11 cellular contexts compared by ENCODE assay signal in the genomic region with DNA sequence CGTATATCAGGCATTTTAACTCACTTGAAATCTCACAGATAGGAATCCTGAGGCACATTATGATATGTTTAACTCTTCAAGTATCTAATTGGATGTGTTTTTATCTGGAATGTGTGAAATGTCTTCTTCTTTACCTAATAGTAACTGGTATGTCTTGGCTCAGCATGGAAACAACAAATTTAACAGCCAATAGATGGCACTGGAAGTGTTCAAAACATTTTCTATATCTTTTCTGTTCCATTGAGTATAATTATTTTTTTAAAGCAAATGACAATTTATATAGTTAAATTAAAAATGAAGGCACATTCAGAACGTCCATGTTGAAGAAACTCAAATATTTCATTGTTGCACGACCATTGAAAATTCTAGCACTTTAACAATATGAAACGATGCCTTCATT.
DNase-seq lines count a peak whose midpoint lies in the region; ATAC-seq and TF ChIP-seq lines count a peak whose summit lies in the region.
"Had no signal": no experiment of that assay in that cellular context is flagged by ENCODE, and none has a peak within 500 bp of the region (broad histone marks: within the 10 kb centered on the region; RNA-seq: fewer than 3 reads in every experiment).

No MANE protein-coding gene starts in this region.

- H3K36me3 ChIP-seq in BE2C (no peaks in the 10 kb centered on the region), HCT116 (ENCODE audit: control insufficient read depth in 1 of 2, insufficient read depth in 2 of 2, low read length in 2 of 2) (no peaks in the 10 kb centered on the region), adipocyte (ENCODE audit: control insufficient read depth, insufficient read depth, low read length, severe bottlenecking) (no peaks in the 10 kb centered on the region), right lobe of liver (no peaks in the 10 kb centered on the region)

- CTCF ChIA-PET in HCT116 (lab: Charles Lee), result no interaction called here

- H3K27me3 ChIP-seq in BE2C (no peaks in the 10 kb centered on the region), HCT116 (ENCODE audit: insufficient read depth, low read length) (no peaks in the 10 kb centered on the region), adipocyte (replicated peaks; ENCODE audit: control insufficient read depth, insufficient read depth, low read length) (no peaks in the 10 kb centered on the region), right lobe of liver (no peaks in the 10 kb centered on the region)

- H3K9ac ChIP-seq in HCT116 (ENCODE audit: low read length), result no peak overlapping the region
- H3K9ac ChIP-seq in adipocyte (ENCODE audit: low read length), result no peak overlapping the region

- ATAC-seq in HCT116, result no peak
- no peak for ATAC-seq in right lobe of liver
- ATAC-seq in GM21447 (IDR thresholded peaks at IDR 0.05; ENCODE audit: unreplicated experiment), result no peak
- ATAC-seq: activated CD4-positive, alpha-beta T cell treated with anti-CD3 and anti-CD28 coated beads for 36 hours had no signal

- TF ChIP-seq POLR2A in HCT116 (IDR thresholded peaks at IDR 0.05; ENCODE audit: borderline replicate concordance, extremely low read depth, insufficient read depth, insufficient read length), result no peak
- no peak for TF ChIP-seq POLR2A in right lobe of liver (IDR thresholded peaks at IDR 0.05)

- H3K27ac Mint-ChIP-seq in activated naive CD8-positive, alpha-beta T cell treated with anti-CD3 and anti-CD28 coated beads for 36 hours, result no peak overlapping the region
- H3K27ac Mint-ChIP-seq: activated CD4-positive, alpha-beta T cell treated with anti-CD3 and anti-CD28 coated beads for 36 hours had no signal

- H3K4me3 ChIP-seq in BE2C (ENCODE audit: low read depth, low read length) (no peak overlapping the region), HCT116 (replicated peaks in 1 of 2; ENCODE audit: low read depth in 1 of 2, low read length in 2 of 2) (no peak overlapping the region), adipocyte (ENCODE audit: low read length) (no peak overlapping the region), right lobe of liver (no peak overlapping the region)

- H3K27ac ChIP-seq in HCT116 (ENCODE audit: low read depth, low read length) (no peak overlapping the region), right lobe of liver (no peak overlapping the region)

- H3K79me2 ChIP-seq in HCT116 (ENCODE audit: insufficient read depth, low read length), result no peaks in the 10 kb centered on the region

- no peak overlapping the region for H2AFZ ChIP-seq in HCT116 (ENCODE audit: low read depth, low read length, poor library complexity, severe bottlenecking)

- in situ Hi-C loops in KBM-7 (cut with MboI; ENCODE audit: low pct_unique_long_range_greater_than_20kb, low sequenced_read_pairs), result no loop called here

- H4K20me1 ChIP-seq in HCT116 (ENCODE audit: insufficient read depth), result no peaks in the 10 kb centered on the region

- POLR2A ChIA-PET in HCT116 (lab: Charles Lee), result no interaction called here

- peak; percentile 42 for TF ChIP-seq RAD21 in HCT116 (IDR thresholded peaks at IDR 0.05; ENCODE audit: low read depth)

- H3K9me3 ChIP-seq in BE2C, result no peaks in the 10 kb centered on the region
- H3K9me3 ChIP-seq in HCT116 (ENCODE audit: control insufficient read depth in 1 of 2, insufficient read depth in 1 of 2, low read depth in 1 of 2, low read length in 2 of 2), result no peaks in the 10 kb centered on the region
- no peaks in the 10 kb centered on the region for H3K9me3 ChIP-seq in adipocyte (ENCODE audit: control insufficient read depth, low read length)
- H3K9me3 ChIP-seq in right lobe of liver, result no peaks in the 10 kb centered on the region

- no peak overlapping the region for H3K4me3 Mint-ChIP-seq in activated naive CD8-positive, alpha-beta T cell treated with anti-CD3 and anti-CD28 coated beads for 36 hours
- H3K4me3 Mint-ChIP-seq: activated CD4-positive, alpha-beta T cell treated with anti-CD3 and anti-CD28 coated beads for 36 hours had no signal

- DNase-seq in BE2C, result no peak
- DNase-seq in HCT116 (ENCODE audit: low read depth, low spot score), result no peak
- peak; percentile 50 for DNase-seq in adipocyte (ENCODE audit: low read depth)
- no peak for DNase-seq in right lobe of liver
- no peak for DNase-seq in KBM-7
- no peak for DNase-seq in activated naive CD8-positive, alpha-beta T cell treated with anti-CD3 and anti-CD28 coated beads for 36 hours
- DNase-seq in stimulated activated CD4-positive, alpha-beta T cell treated with anti-CD3 and anti-CD28 coated beads, Interleukin-4, amount 100 ng/mL, for 4 hours, result no peak
- DNase-seq: activated CD4-positive, alpha-beta T cell treated with anti-CD3 and anti-CD28 coated beads for 36 hours; activated naive CD4-positive, alpha-beta T cell; SIG-M5 had no signal

- H3K4me1 ChIP-seq in BE2C (no peaks in the 10 kb centered on the region), HCT116 (ENCODE audit: control insufficient read depth in 1 of 2, insufficient read depth in 2 of 2, low read length in 2 of 2) (no peaks in the 10 kb centered on the region), adipocyte (ENCODE audit: control insufficient read depth, insufficient read depth, low read length) (no peaks in the 10 kb centered on the region), right lobe of liver (no peaks in the 10 kb centered on the region)

- no TSS peak for BruUV-seq in HCT116 (replicated peaks; lab: Mats Ljungman, UMichigan)

- RAD21 ChIA-PET in HCT116 (lab: Charles Lee; ENCODE audit: low non-redundant PET in 1 of 2, low total read pairs in 2 of 2, uncharacterized antibody in 2 of 2, unreplicated experiment in 2 of 2), result no interaction called here

- no peaks in the 10 kb centered on the region for H3K9me2 ChIP-seq in HCT116 (ENCODE audit: insufficient read depth)

- no peaks in the 10 kb centered on the region for H3K27me3 Mint-ChIP-seq in activated naive CD8-positive, alpha-beta T cell treated with anti-CD3 and anti-CD28 coated beads for 36 hours
- H3K27me3 Mint-ChIP-seq: activated CD4-positive, alpha-beta T cell treated with anti-CD3 and anti-CD28 coated beads for 36 hours had no signal

- H3K4me1 Mint-ChIP-seq in activated naive CD8-positive, alpha-beta T cell treated with anti-CD3 and anti-CD28 coated beads for 36 hours, result no peaks in the 10 kb centered on the region
- H3K4me1 Mint-ChIP-seq: activated CD4-positive, alpha-beta T cell treated with anti-CD3 and anti-CD28 coated beads for 36 hours had no signal

- no peaks in the 10 kb centered on the region for H3K9me3 Mint-ChIP-seq in activated naive CD8-positive, alpha-beta T cell treated with anti-CD3 and anti-CD28 coated beads for 36 hours

- H3K36me3 Mint-ChIP-seq in activated naive CD8-positive, alpha-beta T cell treated with anti-CD3 and anti-CD28 coated beads for 36 hours, result no peaks in the 10 kb centered on the region

- no peak overlapping the region for H3K4me2 ChIP-seq in HCT116 (ENCODE audit: low read length)

- 34% methylated on average over 4 of the region's 4 CpGs for WGBS in right lobe of liver (ENCODE audit: insufficient coverage, low coverage, low lambda C conversion rate, missing lambda C conversion rate)

- peak; percentile 27 for TF ChIP-seq CTCF in BE2C (IDR thresholded peaks at IDR 0.05; ENCODE audit: low read depth, low read length)
- TF ChIP-seq CTCF in HCT116 (IDR thresholded peaks at IDR 0.05 in 2 of 3, conservative IDR thresholded peaks at IDR 0.05 in 1 of 3; ENCODE audit: borderline replicate concordance in 1 of 3, insufficient read depth in 1 of 3, low read depth in 2 of 3, low read length in 2 of 3), result peak in 2 of 3 experiments; percentile 16 to 19; a peak in 1 of 6 replicates
- peak; percentile 20 to 31 (median 23) for TF ChIP-seq CTCF in right lobe of liver (IDR thresholded peaks at IDR 0.05)

- intact Hi-C loops in HCT116 (cut with micrococcal nuclease) (loop anchor here (5.0 kb wide), 1 partner anchor 376 kb away; no protein-coding TSS in a partner anchor), right lobe of liver (cut with DNase I) (no loop called here)

TF ChIP-seq in HCT116, 20 proteins besides CTCF, POLR2A, EP300 and RAD21:
- TF ChIP-seq TCF7L2 (IDR thresholded peaks at IDR 0.05; ENCODE audit: borderline replicate concordance, extremely low read depth, insufficient read depth, insufficient read length) (no peak), ZNF274 (IDR thresholded peaks at IDR 0.05; ENCODE audit: low read depth, low read length) (no peak), FOSL1 (IDR thresholded peaks at IDR 0.05; ENCODE audit: low read depth) (no peak), CEBPB (IDR thresholded peaks at IDR 0.05; ENCODE audit: low read depth) (no peak), EGR1 (IDR thresholded peaks at IDR 0.05; ENCODE audit: low read depth) (no peak), JUND (IDR thresholded peaks at IDR 0.05) (no peak)
- TF ChIP-seq, protein P1, sequence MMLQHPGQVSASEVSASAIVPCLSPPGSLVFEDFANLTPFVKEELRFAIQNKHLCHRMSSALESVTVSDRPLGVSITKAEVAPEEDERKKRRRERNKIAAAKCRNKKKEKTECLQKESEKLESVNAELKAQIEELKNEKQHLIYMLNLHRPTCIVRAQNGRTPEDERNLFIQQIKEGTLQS (IDR thresholded peaks at IDR 0.05), result no peak
- TF ChIP-seq, protein P2, sequence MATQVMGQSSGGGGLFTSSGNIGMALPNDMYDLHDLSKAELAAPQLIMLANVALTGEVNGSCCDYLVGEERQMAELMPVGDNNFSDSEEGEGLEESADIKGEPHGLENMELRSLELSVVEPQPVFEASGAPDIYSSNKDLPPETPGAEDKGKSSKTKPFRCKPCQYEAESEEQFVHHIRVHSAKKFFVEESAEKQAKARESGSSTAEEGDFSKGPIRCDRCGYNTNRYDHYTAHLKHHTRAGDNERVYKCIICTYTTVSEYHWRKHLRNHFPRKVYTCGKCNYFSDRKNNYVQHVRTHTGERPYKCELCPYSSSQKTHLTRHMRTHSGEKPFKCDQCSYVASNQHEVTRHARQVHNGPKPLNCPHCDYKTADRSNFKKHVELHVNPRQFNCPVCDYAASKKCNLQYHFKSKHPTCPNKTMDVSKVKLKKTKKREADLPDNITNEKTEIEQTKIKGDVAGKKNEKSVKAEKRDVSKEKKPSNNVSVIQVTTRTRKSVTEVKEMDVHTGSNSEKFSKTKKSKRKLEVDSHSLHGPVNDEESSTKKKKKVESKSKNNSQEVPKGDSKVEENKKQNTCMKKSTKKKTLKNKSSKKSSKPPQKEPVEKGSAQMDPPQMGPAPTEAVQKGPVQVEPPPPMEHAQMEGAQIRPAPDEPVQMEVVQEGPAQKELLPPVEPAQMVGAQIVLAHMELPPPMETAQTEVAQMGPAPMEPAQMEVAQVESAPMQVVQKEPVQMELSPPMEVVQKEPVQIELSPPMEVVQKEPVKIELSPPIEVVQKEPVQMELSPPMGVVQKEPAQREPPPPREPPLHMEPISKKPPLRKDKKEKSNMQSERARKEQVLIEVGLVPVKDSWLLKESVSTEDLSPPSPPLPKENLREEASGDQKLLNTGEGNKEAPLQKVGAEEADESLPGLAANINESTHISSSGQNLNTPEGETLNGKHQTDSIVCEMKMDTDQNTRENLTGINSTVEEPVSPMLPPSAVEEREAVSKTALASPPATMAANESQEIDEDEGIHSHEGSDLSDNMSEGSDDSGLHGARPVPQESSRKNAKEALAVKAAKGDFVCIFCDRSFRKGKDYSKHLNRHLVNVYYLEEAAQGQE (IDR thresholded peaks at IDR 0.05; ENCODE audit: low read depth), result no peak
